Comparison of ENCODE assay signal across 15 cellular contexts in the genomic region with DNA sequence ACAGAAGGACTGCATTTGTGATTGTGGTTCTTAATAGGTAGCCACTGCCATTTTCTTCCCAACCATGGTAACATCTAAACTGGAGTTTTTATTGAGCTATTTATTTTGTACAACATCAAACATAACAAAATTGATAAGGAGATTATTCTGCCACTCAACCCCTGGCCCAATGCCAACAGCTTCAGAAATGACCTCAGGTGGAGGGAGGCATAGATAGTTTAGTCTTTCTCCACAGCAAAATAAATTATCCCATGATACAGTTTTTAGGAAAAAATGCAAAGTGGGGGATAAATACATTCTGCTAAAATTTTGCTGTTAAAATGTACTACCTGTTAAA. TPM values are rescaled to one million over a fixed set of nuclear protein-coding genes. Genes with fewer than 3 reads are reported as not detected.
DNase-seq lines count a peak whose midpoint lies in the region; ATAC-seq and TF ChIP-seq lines count a peak whose summit lies in the region.
"Had no signal": no experiment of that assay in that cellular context is flagged by ENCODE, and none has a peak within 500 bp of the region (broad histone marks: within the 10 kb centered on the region; RNA-seq: fewer than 3 reads in every experiment).

No MANE protein-coding gene starts in this region.

- H3K9me3 ChIP-seq in CD4-positive, alpha-beta T cell (ENCODE audit: control insufficient read depth, low read length) = no peaks in the 10 kb centered on the region
- H3K9me3 ChIP-seq: BLaER1 treated with 17β-estradiol and CSF1 and Interleukin-3, amounts not matched to agents 10 nM and 100 nM; SJCRH30 had no signal

- no peaks in the 10 kb centered on the region for H3K36me3 Mint-ChIP-seq in CD4-positive, alpha-beta T cell (ENCODE audit: low read depth)
- H3K36me3 Mint-ChIP-seq: CD8-positive, alpha-beta memory T cell had no signal

- H3K9me3 Mint-ChIP-seq in CD4-positive, alpha-beta T cell = no peaks in the 10 kb centered on the region
- H3K9me3 Mint-ChIP-seq: GM23338; T-helper 1 cell treated with Interleukin-12 subunit alpha and Interleukin-12 subunit beta and Interleukin-4 antibody, amounts not matched to agents 30 μg/mL and 1 μg/mL, for 36 hours had no signal

- CTCF ChIA-PET in CD4-positive, alpha-beta T cell (lab: Charles Lee) = no interaction called here

- H3K27ac ChIP-seq in VCaP = peak overlapping the region; percentile 94
- H3K27ac ChIP-seq in CD4-positive, alpha-beta T cell (ENCODE audit: low read depth, low read length) = no peak overlapping the region
- H3K27ac ChIP-seq: BLaER1 treated with 17β-estradiol and CSF1 and Interleukin-3, amounts not matched to agents 10 nM and 100 nM; SJCRH30 had no signal

- DNase-seq in COLO668 (lab: John Stamatoyannopoulos, UW; ENCODE audit: unreplicated experiment) (peak; percentile 3), HT-29 (ENCODE audit: low spot score) (peak; percentile 6), left lobe of liver (ENCODE audit: low spot score) (no peak), T-helper 2 cell (no peak)
- no peak for DNase-seq in activated naive CD4-positive, alpha-beta T cell treated with Interleukin-2 at 50 U/mL for 16 hours
- DNase-seq in CD4-positive, alpha-beta T cell = no peak
- DNase-seq: CD8-positive, alpha-beta memory T cell; HCEC 1CT; NCI-H1105; NCI-H187 treated with DMSO at 0.1 percent for 48 hours; SJCRH30 had no signal

- no peaks in the 10 kb centered on the region for H3K27me3 ChIP-seq in CD4-positive, alpha-beta T cell (ENCODE audit: control insufficient read depth, insufficient read depth, low read length)
- H3K27me3 ChIP-seq: BLaER1 treated with 17β-estradiol and CSF1 and Interleukin-3, amounts not matched to agents 10 nM and 100 nM; SJCRH30 had no signal

- intact Hi-C loops in CD4-positive, alpha-beta T cell (cut with DNase I, micrococcal nuclease) = no loop called here

- no peak overlapping the region for H3K4me3 Mint-ChIP-seq in CD4-positive, alpha-beta T cell
- H3K4me3 Mint-ChIP-seq: CD8-positive, alpha-beta memory T cell; GM23338; T-helper 1 cell treated with Interleukin-12 subunit alpha and Interleukin-12 subunit beta and Interleukin-4 antibody, amounts not matched to agents 30 μg/mL and 1 μg/mL, for 36 hours had no signal

- POLR2A ChIA-PET in CD4-positive, alpha-beta T cell (lab: Charles Lee) = no interaction called here

- H3K27ac Mint-ChIP-seq in CD4-positive, alpha-beta T cell = no peak overlapping the region
- H3K27ac Mint-ChIP-seq: CD8-positive, alpha-beta memory T cell; GM23338; T-helper 1 cell treated with Interleukin-12 subunit alpha and Interleukin-12 subunit beta and Interleukin-4 antibody, amounts not matched to agents 30 μg/mL and 1 μg/mL, for 36 hours had no signal

- ATAC-seq in left lobe of liver = peak; percentile 22
- ATAC-seq in CD4-positive, alpha-beta T cell (ENCODE audit: poor library complexity) = no peak

- H3K27me3 Mint-ChIP-seq in CD4-positive, alpha-beta T cell = no peaks in the 10 kb centered on the region
- H3K27me3 Mint-ChIP-seq: CD8-positive, alpha-beta memory T cell had no signal

- no peaks in the 10 kb centered on the region for H3K4me1 Mint-ChIP-seq in CD4-positive, alpha-beta T cell (ENCODE audit: low read depth)
- H3K4me1 Mint-ChIP-seq: CD8-positive, alpha-beta memory T cell; GM23338 had no signal

- TF ChIP-seq CTCF in VCaP (conservative IDR thresholded peaks at IDR 0.05) = no peak
- no peak for TF ChIP-seq CTCF in CD4-positive, alpha-beta T cell (IDR thresholded peaks at IDR 0.05)

RNA-seq across cellular contexts. Expression of gene LRRTM3, which starts 57.6 kb away (rescaled TPM):
- total RNA-seq in HT-29 (2014; rRNA removed; shearing (Covaris generic)) = not detected in 2 replicates
- not detected for total RNA-seq in left lobe of liver
- not detected for total RNA-seq in CD4-positive, alpha-beta T cell
- total RNA-seq: CD8-positive, alpha-beta memory T cell had no signal

Comparison
In these comparisons a context has a peak if more than half of its experiments do, and no peak if none do; other contexts are left out.
1. DNase-seq: peak in COLO668 (single experiment) and HT-29 (single experiment); none in left lobe of liver (single experiment), activated naive CD4-positive, alpha-beta T cell treated with Interleukin-2 at 50 U/mL for 16 hours (single experiment), T-helper 2 cell (0 of 5) and CD4-positive, alpha-beta T cell (0 of 10).